10 cellular contexts compared by ENCODE assay signal in genomic region chr12:12901158-12901791, GRCh38. TPM values are rescaled to one million over a fixed set of nuclear protein-coding genes. Genes with fewer than 3 reads are reported as not detected.
DNase-seq lines count a peak whose midpoint lies in the region; ATAC-seq and TF ChIP-seq lines count a peak whose summit lies in the region.
"Had no signal": no experiment of that assay in that cellular context is flagged by ENCODE, and none has a peak within 500 bp of the region (broad histone marks: within the 10 kb centered on the region; RNA-seq: fewer than 3 reads in every experiment).

No MANE protein-coding gene starts in this region.

- DNase-seq in SK-N-SH, result no peak
- peak; percentile 91 to 93 for DNase-seq in foreskin fibroblast
- DNase-seq in stimulated activated effector memory CD8-positive, alpha-beta T cell treated with anti-CD3 and anti-CD28 coated beads, Interleukin-12 subunit alpha, Interleukin-12 subunit beta, amount 100 ng/mL, for 72 hours (ENCODE audit: low spot score in 2 of 2), result no peak
- DNase-seq in NCI-H2227 (lab: John Stamatoyannopoulos, UW; ENCODE audit: unreplicated experiment), result no peak
- no peak for DNase-seq in D341Med (ENCODE audit: low spot score)
- DNase-seq in NCI-H2081 (lab: John Stamatoyannopoulos, UW), result no peak
- DNase-seq: right lobe of liver had no signal

- H3K9me3 ChIP-seq in HEK293 (ENCODE audit: control insufficient read depth, insufficient read depth, low read depth, low read length), result no peaks in the 10 kb centered on the region
- H3K9me3 ChIP-seq in SK-N-SH, result no peaks in the 10 kb centered on the region
- H3K9me3 ChIP-seq in skeletal muscle satellite cell (replicated peaks; ENCODE audit: low read length), result no peaks in the 10 kb centered on the region
- H3K9me3 ChIP-seq: right lobe of liver had no signal

- TF ChIP-seq EP300 in SK-N-SH (IDR thresholded peaks at IDR 0.05; ENCODE audit: borderline replicate concordance in 1 of 2, low read depth in 1 of 2, low read length in 1 of 2), result no peak

- TF ChIP-seq RAD21 in SK-N-SH (IDR thresholded peaks at IDR 0.05; ENCODE audit: low read length), result no peak

- WGBS in SK-N-SH (ENCODE audit: low lambda C conversion rate), result 49% methylated on average over 10 of the region's 10 CpGs

- H3K36me3 ChIP-seq in HEK293 (ENCODE audit: control insufficient read depth in 2 of 2, insufficient read depth in 1 of 2, low read length in 2 of 2), result no peaks in the 10 kb centered on the region; a peak in 1 of 3 replicates
- H3K36me3 ChIP-seq in SK-N-SH (replicated peaks in 1 of 2; ENCODE audit: control insufficient read depth in 1 of 2, insufficient read depth in 2 of 2, low read length in 1 of 2), result no peaks in the 10 kb centered on the region
- H3K36me3 ChIP-seq in skeletal muscle satellite cell (ENCODE audit: insufficient read depth, low read length), result peaks cover 5% of the 10 kb centered on the region
- H3K36me3 ChIP-seq: cardiac muscle cell, right lobe of liver had no signal

- no peaks in the 10 kb centered on the region for H3K9me3 Mint-ChIP-seq in stimulated activated effector memory CD8-positive, alpha-beta T cell treated with anti-CD3 and anti-CD28 coated beads, Interleukin-12 subunit alpha, Interleukin-12 subunit beta, amount 100 ng/mL, for 72 hours

- no peaks in the 10 kb centered on the region for H3K36me3 Mint-ChIP-seq in stimulated activated effector memory CD8-positive, alpha-beta T cell treated with anti-CD3 and anti-CD28 coated beads, Interleukin-12 subunit alpha, Interleukin-12 subunit beta, amount 100 ng/mL, for 72 hours

- POLR2A ChIA-PET in HEK293 (lab: Yijun Ruan, JAX), result interaction anchor here (0.9 to 3.8 kb wide), 2 partner anchors 10 to 30 kb away, joined by 6 to 20 read pairs; partner anchors contain the start of gene GPRC5A
- POLR2A ChIA-PET in SK-N-SH (lab: Yijun Ruan, JAX), result no interaction called here

- peaks cover 17% of the 10 kb centered on the region for H3K4me1 ChIP-seq in HEK293 (ENCODE audit: control insufficient read depth, insufficient read depth, low read length)
- peaks cover 0 to 34% of the 10 kb centered on the region in 2 experiments; a peak in 3 of 4 replicates for H3K4me1 ChIP-seq in SK-N-SH (ENCODE audit: control insufficient read depth in 1 of 2, insufficient read depth in 2 of 2, low read depth in 1 of 2, low read length in 1 of 2)
- peaks cover 44% of the 10 kb centered on the region for H3K4me1 ChIP-seq in skeletal muscle satellite cell (ENCODE audit: control insufficient read depth, insufficient read depth, low read length)
- H3K4me1 ChIP-seq: right lobe of liver had no signal

- H3K27ac Mint-ChIP-seq in stimulated activated effector memory CD8-positive, alpha-beta T cell treated with anti-CD3 and anti-CD28 coated beads, Interleukin-12 subunit alpha, Interleukin-12 subunit beta, amount 100 ng/mL, for 72 hours, result no peak overlapping the region

- TF ChIP-seq CTCF in HEK293 (tag by site-specific recombination; IDR thresholded peaks at IDR 0.05) (no peak), SK-N-SH (IDR thresholded peaks at IDR 0.05) (no peak), foreskin fibroblast (IDR thresholded peaks at IDR 0.05; ENCODE audit: low read depth, low read length) (no peak)

- no peak overlapping the region for H3K4me3 Mint-ChIP-seq in stimulated activated effector memory CD8-positive, alpha-beta T cell treated with anti-CD3 and anti-CD28 coated beads, Interleukin-12 subunit alpha, Interleukin-12 subunit beta, amount 100 ng/mL, for 72 hours

- H3F3A ChIP-seq in SK-N-SH (replicated peaks; ENCODE audit: insufficient read depth), result peaks cover 43% of the 10 kb centered on the region

- H3K4me3 ChIP-seq in HEK293 (ENCODE audit: low read depth, low read length) (no peak overlapping the region), SK-N-SH (ENCODE audit: low read depth in 2 of 2, low read length in 1 of 2) (0 out of 4 replicates have a peak overlapping the region, but pooled peaks of 1 of the 2 experiments have one; percentile 15), foreskin fibroblast (ENCODE audit: low read depth in 1 of 2, low read length in 2 of 2) (peak overlapping the region; percentile 25 to 29), skeletal muscle satellite cell (ENCODE audit: low read length) (peak overlapping the region; percentile 32)
- H3K4me3 ChIP-seq: cardiac muscle cell, right lobe of liver had no signal

- H3K27me3 ChIP-seq in SK-N-SH (ENCODE audit: insufficient read depth) (no peaks in the 10 kb centered on the region), skeletal muscle satellite cell (ENCODE audit: control insufficient read depth, insufficient read depth, low read length) (no peaks in the 10 kb centered on the region)
- H3K27me3 ChIP-seq: right lobe of liver had no signal

- no peak overlapping the region for H2AFZ ChIP-seq in SK-N-SH (ENCODE audit: low read depth)

- peak overlapping the region; percentile 21; the same call in 1 of the 2 replicates for H3K27ac ChIP-seq in HEK293 (ENCODE audit: extremely low read depth, low read depth, low read length)
- H3K27ac ChIP-seq in SK-N-SH (ENCODE audit: low read depth in 2 of 2, low read length in 1 of 2), result peak overlapping the region in 1 of 2 experiments; percentile 90; a peak in 2 of 4 replicates
- H3K27ac ChIP-seq: cardiac muscle cell, right lobe of liver had no signal

- peaks cover 16% of the 10 kb centered on the region for H3K4me1 Mint-ChIP-seq in stimulated activated effector memory CD8-positive, alpha-beta T cell treated with anti-CD3 and anti-CD28 coated beads, Interleukin-12 subunit alpha, Interleukin-12 subunit beta, amount 100 ng/mL, for 72 hours

- H3K9me2 ChIP-seq in SK-N-SH, result no peaks in the 10 kb centered on the region

- H3K4me2 ChIP-seq in SK-N-SH (peak overlapping the region; percentile 56), skeletal muscle satellite cell (ENCODE audit: low read length) (peak overlapping the region; percentile 74)

- no peaks in the 10 kb centered on the region for H4K20me1 ChIP-seq in SK-N-SH (ENCODE audit: insufficient read depth)

- no peaks in the 10 kb centered on the region for H3K79me2 ChIP-seq in SK-N-SH (ENCODE audit: insufficient read depth)

- CTCF ChIA-PET in HEK293 (lab: Yijun Ruan, JAX), result interaction anchor here (0.6 to 3.3 kb wide), 6 partner anchors 15 to 397 kb away, joined by 3 to 13 read pairs (median 3); no protein-coding TSS in a partner anchor
- CTCF ChIA-PET in SK-N-SH (lab: Yijun Ruan, JAX), result interaction anchor here (1.0 to 1.6 kb wide), 4 partner anchors 10 to 83 kb away, joined by 3 to 6 read pairs (median 4); partner anchors contain the start of gene GPRC5A

- H3K9ac ChIP-seq in SK-N-SH (peak overlapping the region; percentile 31; the same call in 1 of the 2 replicates), skeletal muscle satellite cell (ENCODE audit: low read depth, low read length) (peak overlapping the region; percentile 76)

- no peak for ATAC-seq in stimulated activated effector memory CD8-positive, alpha-beta T cell treated with anti-CD3 and anti-CD28 coated beads, Interleukin-12 subunit alpha, Interleukin-12 subunit beta, amount 100 ng/mL, for 72 hours

TF ChIP-seq in HEK293, 187 proteins besides CTCF, POLR2A, EP300 and RAD21 (continues in another document):
- no peak for TF ChIP-seq ZNF280C (tag by site-specific recombination; IDR thresholded peaks at IDR 0.05)
- no peak for TF ChIP-seq ZNF837 (tag by site-specific recombination; IDR thresholded peaks at IDR 0.05)
- TF ChIP-seq ZNF114 (tag by site-specific recombination; IDR thresholded peaks at IDR 0.05), result no peak
- TF ChIP-seq SCRT2 (tag by site-specific recombination; IDR thresholded peaks at IDR 0.05), result peak; percentile 95

TF ChIP-seq in SK-N-SH, 30 proteins besides CTCF, POLR2A, EP300 and RAD21:
- TF ChIP-seq, protein P1, sequence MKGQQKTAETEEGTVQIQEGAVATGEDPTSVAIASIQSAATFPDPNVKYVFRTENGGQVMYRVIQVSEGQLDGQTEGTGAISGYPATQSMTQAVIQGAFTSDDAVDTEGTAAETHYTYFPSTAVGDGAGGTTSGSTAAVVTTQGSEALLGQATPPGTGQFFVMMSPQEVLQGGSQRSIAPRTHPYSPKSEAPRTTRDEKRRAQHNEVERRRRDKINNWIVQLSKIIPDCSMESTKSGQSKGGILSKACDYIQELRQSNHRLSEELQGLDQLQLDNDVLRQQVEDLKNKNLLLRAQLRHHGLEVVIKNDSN (IDR thresholded peaks at IDR 0.05; ENCODE audit: borderline replicate concordance, low read depth), result peak; percentile 49; the same call in 1 of the 2 replicates
- TF ChIP-seq FOSL2 (IDR thresholded peaks at IDR 0.05; ENCODE audit: borderline replicate concordance, low read depth), result peak; percentile 42; the same call in 1 of the 2 replicates
- TF ChIP-seq JUND (IDR thresholded peaks at IDR 0.05), result no peak
- TF ChIP-seq PBX3 (IDR thresholded peaks at IDR 0.05), result peak; percentile 36; the same call in 1 of the 2 replicates
TF ChIP-seq in SK-N-SH: peak in this region for 3.

RNA-seq across cellular contexts. Expression of gene GPRC5A, which starts 9.9 kb away (rescaled TPM):
- polyA plus RNA-seq in SK-N-SH (2012; rRNA removed), result 12.7 and 16.1 TPM in 2 replicates
- polyA plus RNA-seq in SK-N-SH (2012; cell fraction: cytosol; rRNA removed), result 8.0 and 9.6 TPM in 2 replicates
- 8.2 and 12.0 TPM in 2 replicates for polyA plus RNA-seq in SK-N-SH (2012; cell fraction: nucleus; rRNA removed)
- 11.4 and 12.7 TPM in 2 replicates for total RNA-seq in skeletal muscle satellite cell (2012; rRNA removed)

RNA-seq across cellular contexts. Expression of gene GPRC5D, which starts 50.7 kb away (rescaled TPM):
- not detected in 2 replicates for polyA plus RNA-seq in SK-N-SH (2012; rRNA removed)
- polyA plus RNA-seq in SK-N-SH (2012; cell fraction: cytosol; rRNA removed), result not detected in 2 replicates
- polyA plus RNA-seq in SK-N-SH (2012; cell fraction: nucleus; rRNA removed), result 0.14 TPM in 1 of 2 replicates, not detected in the other
- not detected in 2 replicates for total RNA-seq in skeletal muscle satellite cell (2012; rRNA removed)
- total RNA-seq: cardiac muscle cell, right lobe of liver had no signal

Comparison
In these comparisons a context has a peak if more than half of its experiments do, and no peak if none do; other contexts are left out.
1. DNase-seq: peak in foreskin fibroblast (2 of 2); none in SK-N-SH (single experiment), stimulated activated effector memory CD8-positive, alpha-beta T cell treated with anti-CD3 and anti-CD28 coated beads, Interleukin-12 subunit alpha, Interleukin-12 subunit beta, amount 100 ng/mL, for 72 hours (0 of 2), NCI-H2227 (single experiment), D341Med (single experiment) and NCI-H2081 (0 of 2).
2. Of the 4 proteins assayed by ChIP-seq in both HEK293 and SK-N-SH: peak only in HEK293: none; only in SK-N-SH: PBX3; in both: none; in neither: 3.